In genomic region chr9:95852059-95853032, GRCh38 we compare ENCODE assay signal across 9 cellular contexts. TPM values are rescaled to one million over a fixed set of nuclear protein-coding genes. Genes with fewer than 3 reads are reported as not detected.
DNase-seq lines count a peak whose midpoint lies in the region; ATAC-seq and TF ChIP-seq lines count a peak whose summit lies in the region.
"Had no signal": no experiment of that assay in that cellular context is flagged by ENCODE, and none has a peak within 500 bp of the region (broad histone marks: within the 10 kb centered on the region; RNA-seq: fewer than 3 reads in every experiment).

No MANE protein-coding gene starts in this region.

- DNase-seq in ELR (ENCODE audit: low read depth) (peak; percentile 91), CD1c-positive myeloid dendritic cell (ENCODE audit: extremely low spot score) (no peak), progenitor cell of endocrine pancreas (ENCODE audit: low spot score, unreplicated experiment) (no peak), adrenal gland (no peak), germinal center (ENCODE audit: low spot score) (no peak)
- DNase-seq in activated naive CD8-positive, alpha-beta T cell treated with anti-CD3 and anti-CD28 coated beads, Interleukin-2, amount 50 U/mL, for 24 hours = no peak

- no peak overlapping the region for H3K27ac ChIP-seq in adrenal gland
- H3K27ac ChIP-seq: KMS-11 had no signal

- ATAC-seq in GM19395 (IDR thresholded peaks at IDR 0.05; ENCODE audit: unreplicated experiment) (peak; percentile 99), HG03342 (IDR thresholded peaks at IDR 0.05; ENCODE audit: unreplicated experiment) (peak; percentile 96)
- ATAC-seq in activated naive CD8-positive, alpha-beta T cell treated with anti-CD3 and anti-CD28 coated beads, Interleukin-2, amount 50 U/mL, for 24 hours = peak; percentile 94

- peaks cover 16% of the 10 kb centered on the region for H3K36me3 Mint-ChIP-seq in activated naive CD8-positive, alpha-beta T cell treated with anti-CD3 and anti-CD28 coated beads, Interleukin-2, amount 50 U/mL, for 24 hours (ENCODE audit: low read depth)
- peaks cover 15% of the 10 kb centered on the region for H3K36me3 Mint-ChIP-seq in progenitor cell of endocrine pancreas (ENCODE audit: insufficient read depth)

- H3K27me3 ChIP-seq in adrenal gland = no peaks in the 10 kb centered on the region

- H3K27me3 Mint-ChIP-seq in activated naive CD8-positive, alpha-beta T cell treated with anti-CD3 and anti-CD28 coated beads, Interleukin-2, amount 50 U/mL, for 24 hours = no peaks in the 10 kb centered on the region
- no peaks in the 10 kb centered on the region for H3K27me3 Mint-ChIP-seq in progenitor cell of endocrine pancreas

- H3K4me3 Mint-ChIP-seq in activated naive CD8-positive, alpha-beta T cell treated with anti-CD3 and anti-CD28 coated beads, Interleukin-2, amount 50 U/mL, for 24 hours = peak overlapping the region; percentile 40
- H3K4me3 Mint-ChIP-seq in progenitor cell of endocrine pancreas (ENCODE audit: low read depth) = no peak overlapping the region

- intact Hi-C loops in adrenal gland (cut with DNase I) = no loop called here

- 82 to 86% (median 83%) methylated on average over 7 of the region's 7 CpGs for whole genome bisulfite sequencing in adrenal gland, 4 donors

- no peak for TF ChIP-seq POLR2A in adrenal gland (IDR thresholded peaks at IDR 0.05)

- H3K36me3 ChIP-seq in adrenal gland (replicated peaks in 1 of 2) = no peaks in the 10 kb centered on the region

- H3K9me3 ChIP-seq in adrenal gland (replicated peaks in 1 of 3) = peaks cover 0 to 3% (median 0%) of the 10 kb centered on the region in 3 donors

- H3K4me1 ChIP-seq in adrenal gland (replicated peaks in 1 of 2) = no peaks in the 10 kb centered on the region

- H3K4me3 ChIP-seq in adrenal gland = no peak overlapping the region

- peaks cover 33% of the 10 kb centered on the region for H3K4me1 Mint-ChIP-seq in activated naive CD8-positive, alpha-beta T cell treated with anti-CD3 and anti-CD28 coated beads, Interleukin-2, amount 50 U/mL, for 24 hours
- H3K4me1 Mint-ChIP-seq in progenitor cell of endocrine pancreas (ENCODE audit: low read depth) = peaks cover 8% of the 10 kb centered on the region

- no peaks in the 10 kb centered on the region for H3K9me3 Mint-ChIP-seq in activated naive CD8-positive, alpha-beta T cell treated with anti-CD3 and anti-CD28 coated beads, Interleukin-2, amount 50 U/mL, for 24 hours
- peaks cover 6% of the 10 kb centered on the region for H3K9me3 Mint-ChIP-seq in progenitor cell of endocrine pancreas (ENCODE audit: low read depth)

- H3K27ac Mint-ChIP-seq in activated naive CD8-positive, alpha-beta T cell treated with anti-CD3 and anti-CD28 coated beads, Interleukin-2, amount 50 U/mL, for 24 hours = peak overlapping the region; percentile 61
- H3K27ac Mint-ChIP-seq in progenitor cell of endocrine pancreas = no peak overlapping the region

- TF ChIP-seq CTCF in progenitor cell of endocrine pancreas (IDR thresholded peaks at IDR 0.05; ENCODE audit: unreplicated experiment) (no peak), adrenal gland (IDR thresholded peaks at IDR 0.05) (no peak)

RNA-seq across cellular contexts. Expression of gene ERCC6L2, which starts 23.1 kb away (rescaled TPM):
- total RNA-seq in progenitor cell of endocrine pancreas (49.5 and 52.9 TPM in 2 replicates), adrenal gland (10 to 100 TPM; 38.6 to 82.2 (median 50.3) TPM)
- 10 to 100 TPM in 1 of 3 donors, 1 to 10 TPM in 2; 5.6 to 29.5 (median 8.3) TPM for polyA plus RNA-seq in adrenal gland
